ENCODE assay signal across 8 cellular contexts in the genomic region with DNA sequence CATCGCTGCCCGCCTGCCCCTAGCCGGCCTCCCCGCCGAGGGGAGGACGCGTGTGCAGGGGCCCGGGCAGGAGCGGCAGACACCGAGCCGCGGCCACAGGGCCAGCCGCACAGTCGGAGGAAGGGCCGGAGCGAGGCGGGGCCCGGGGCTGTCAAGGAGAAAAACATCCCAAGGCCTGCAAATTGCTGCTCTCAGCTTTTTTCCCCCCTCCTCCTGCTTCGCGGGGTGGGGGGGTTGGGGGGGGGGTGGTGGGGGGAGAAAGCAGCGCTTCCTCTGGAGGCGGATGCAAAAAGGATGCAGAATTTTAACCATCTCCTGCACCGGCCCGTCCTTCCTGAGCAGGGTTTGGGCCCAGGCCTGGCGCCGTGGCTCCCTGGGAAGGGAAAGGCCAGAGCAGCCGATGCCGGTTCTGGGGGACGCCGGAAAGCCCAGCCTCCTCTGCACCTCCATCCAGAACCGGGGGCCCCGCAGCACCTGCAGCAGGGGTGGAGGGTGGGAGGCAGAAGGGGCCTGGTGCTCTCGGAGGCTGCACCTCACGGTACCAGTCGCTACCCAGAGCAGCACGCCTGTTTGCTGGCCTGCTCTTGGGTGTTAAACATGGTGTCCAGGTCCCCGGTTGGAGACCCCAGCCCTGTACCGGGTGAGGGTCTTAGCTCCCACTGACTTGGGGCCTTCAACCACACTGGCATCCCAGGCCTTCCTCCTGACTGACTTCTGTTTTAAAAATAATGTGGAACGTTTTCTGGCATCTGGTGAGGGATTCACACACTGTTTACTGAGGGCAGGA.
A peak's percentile ranks its signal among the peaks of the same experiment; 100 is the strongest.
DNase-seq lines count a peak whose midpoint lies in the region; ATAC-seq and TF ChIP-seq lines count a peak whose summit lies in the region.

No MANE protein-coding gene starts in this region.

- peak overlapping the region; percentile 89 to 95 (median 92) for H3K4me3 Mint-ChIP-seq in naive B cell

- H3K36me3 Mint-ChIP-seq in naive B cell = no peaks in the 10 kb centered on the region

- no peak for TF ChIP-seq RAD21 in Ishikawa (IDR thresholded peaks at IDR 0.05; ENCODE audit: low read depth)

- H3K4me3 ChIP-seq in esophagus squamous epithelium = peak overlapping the region; percentile 48 to 84 (median 62)
- peak overlapping the region; percentile 76 for H3K4me3 ChIP-seq in urinary bladder (ENCODE audit: low read depth, low read length)

- no peak for TF ChIP-seq EP300 in Ishikawa (IDR thresholded peaks at IDR 0.05; ENCODE audit: borderline replicate concordance)

- peak in 2 of 4 donors; percentile 50 to 61 for TF ChIP-seq POLR2A in esophagus squamous epithelium (IDR thresholded peaks at IDR 0.05)

- no peaks in the 10 kb centered on the region for H3K9me3 ChIP-seq in esophagus squamous epithelium

- peak overlapping the region; percentile 88 to 98 (median 96) for H3K27ac Mint-ChIP-seq in naive B cell

- peak; percentile 63 for DNase-seq in DMS53 (lab: John Stamatoyannopoulos, UW)
- DNase-seq in activated CD8-positive, alpha-beta memory T cell treated with anti-CD3 and anti-CD28 coated beads, Interleukin-2, amount 50 U/mL, for 48 hours = peak; percentile 72
- DNase-seq in esophagus squamous epithelium (lab: John Stamatoyannopoulos, UW) = no peak
- DNase-seq in naive B cell = no peak
- DNase-seq in SW480 (ENCODE audit: low spot score) = no peak

- H3K27ac ChIP-seq in esophagus squamous epithelium (peak overlapping the region; percentile 97 to 100 (median 99)), urinary bladder (ENCODE audit: low read depth) (peak overlapping the region; percentile 98)

- no peaks in the 10 kb centered on the region for H3K27me3 Mint-ChIP-seq in naive B cell

- H3K36me3 ChIP-seq in esophagus squamous epithelium (peaks cover 0 to 5% (median 0%) of the 10 kb centered on the region in 3 donors), urinary bladder (ENCODE audit: insufficient read depth) (no peaks in the 10 kb centered on the region)

- no peaks in the 10 kb centered on the region for H3K27me3 ChIP-seq in esophagus squamous epithelium

- no peak for TF ChIP-seq CTCF in esophagus squamous epithelium (IDR thresholded peaks at IDR 0.05)

- H3K9me3 Mint-ChIP-seq in naive B cell = no peaks in the 10 kb centered on the region

- intact Hi-C loops in esophagus squamous epithelium (cut with DNase I) = no loop called here

- ATAC-seq in naive B cell (ENCODE audit: low read depth in 2 of 2) (peak; percentile 16 to 29), GM19324 (IDR thresholded peaks at IDR 0.05; ENCODE audit: low FRiP score, unreplicated experiment) (no peak)

- H3K4me1 ChIP-seq in esophagus squamous epithelium (peaks cover 77 to 97% (median 83%) of the 10 kb centered on the region in 3 donors), urinary bladder (ENCODE audit: insufficient read depth) (no peaks in the 10 kb centered on the region)

- 0% methylated on average over 2 of the region's 39 CpGs; no CpG with 5 or more reads in 1 of the 2 donors for WGBS in esophagus squamous epithelium, 2 donors
- 7% methylated on average over 37 of the region's 39 CpGs for WGBS in urinary bladder

- H3K4me1 Mint-ChIP-seq in naive B cell = peaks cover 20 to 72% (median 43%) of the 10 kb centered on the region in 3 donors

TF ChIP-seq in Ishikawa, 13 proteins besides CTCF, POLR2A, EP300 and RAD21:
- TF ChIP-seq, protein P1, sequence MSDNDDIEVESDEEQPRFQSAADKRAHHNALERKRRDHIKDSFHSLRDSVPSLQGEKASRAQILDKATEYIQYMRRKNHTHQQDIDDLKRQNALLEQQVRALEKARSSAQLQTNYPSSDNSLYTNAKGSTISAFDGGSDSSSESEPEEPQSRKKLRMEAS (IDR thresholded peaks at IDR 0.05) = 0 out of 2 replicates have a peak, but pooled peaks have one; percentile 20
- TF ChIP-seq TEAD4 (IDR thresholded peaks at IDR 0.05) (no peak), EGR1 (IDR thresholded peaks at IDR 0.05) (no peak), YY1 (IDR thresholded peaks at IDR 0.05; ENCODE audit: low read depth) (0 out of 2 replicates have a peak, but pooled peaks have one; percentile 9), TCF12 (IDR thresholded peaks at IDR 0.05; ENCODE audit: low read depth) (peak; percentile 54), CEBPB (IDR thresholded peaks at IDR 0.05) (no peak), CREB1 (IDR thresholded peaks at IDR 0.05; ENCODE audit: low read depth) (no peak), NFIC (IDR thresholded peaks at IDR 0.05) (no peak), FOXM1 (IDR thresholded peaks at IDR 0.05; ENCODE audit: borderline replicate concordance, low read depth) (no peak), TAF1 (IDR thresholded peaks at IDR 0.05; ENCODE audit: low read depth) (no peak), ZBTB7A (IDR thresholded peaks at IDR 0.05; ENCODE audit: low read depth) (peak; percentile 89)
- TF ChIP-seq, protein P2, sequence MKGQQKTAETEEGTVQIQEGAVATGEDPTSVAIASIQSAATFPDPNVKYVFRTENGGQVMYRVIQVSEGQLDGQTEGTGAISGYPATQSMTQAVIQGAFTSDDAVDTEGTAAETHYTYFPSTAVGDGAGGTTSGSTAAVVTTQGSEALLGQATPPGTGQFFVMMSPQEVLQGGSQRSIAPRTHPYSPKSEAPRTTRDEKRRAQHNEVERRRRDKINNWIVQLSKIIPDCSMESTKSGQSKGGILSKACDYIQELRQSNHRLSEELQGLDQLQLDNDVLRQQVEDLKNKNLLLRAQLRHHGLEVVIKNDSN (IDR thresholded peaks at IDR 0.05) = no peak
- TF ChIP-seq, protein P3, sequence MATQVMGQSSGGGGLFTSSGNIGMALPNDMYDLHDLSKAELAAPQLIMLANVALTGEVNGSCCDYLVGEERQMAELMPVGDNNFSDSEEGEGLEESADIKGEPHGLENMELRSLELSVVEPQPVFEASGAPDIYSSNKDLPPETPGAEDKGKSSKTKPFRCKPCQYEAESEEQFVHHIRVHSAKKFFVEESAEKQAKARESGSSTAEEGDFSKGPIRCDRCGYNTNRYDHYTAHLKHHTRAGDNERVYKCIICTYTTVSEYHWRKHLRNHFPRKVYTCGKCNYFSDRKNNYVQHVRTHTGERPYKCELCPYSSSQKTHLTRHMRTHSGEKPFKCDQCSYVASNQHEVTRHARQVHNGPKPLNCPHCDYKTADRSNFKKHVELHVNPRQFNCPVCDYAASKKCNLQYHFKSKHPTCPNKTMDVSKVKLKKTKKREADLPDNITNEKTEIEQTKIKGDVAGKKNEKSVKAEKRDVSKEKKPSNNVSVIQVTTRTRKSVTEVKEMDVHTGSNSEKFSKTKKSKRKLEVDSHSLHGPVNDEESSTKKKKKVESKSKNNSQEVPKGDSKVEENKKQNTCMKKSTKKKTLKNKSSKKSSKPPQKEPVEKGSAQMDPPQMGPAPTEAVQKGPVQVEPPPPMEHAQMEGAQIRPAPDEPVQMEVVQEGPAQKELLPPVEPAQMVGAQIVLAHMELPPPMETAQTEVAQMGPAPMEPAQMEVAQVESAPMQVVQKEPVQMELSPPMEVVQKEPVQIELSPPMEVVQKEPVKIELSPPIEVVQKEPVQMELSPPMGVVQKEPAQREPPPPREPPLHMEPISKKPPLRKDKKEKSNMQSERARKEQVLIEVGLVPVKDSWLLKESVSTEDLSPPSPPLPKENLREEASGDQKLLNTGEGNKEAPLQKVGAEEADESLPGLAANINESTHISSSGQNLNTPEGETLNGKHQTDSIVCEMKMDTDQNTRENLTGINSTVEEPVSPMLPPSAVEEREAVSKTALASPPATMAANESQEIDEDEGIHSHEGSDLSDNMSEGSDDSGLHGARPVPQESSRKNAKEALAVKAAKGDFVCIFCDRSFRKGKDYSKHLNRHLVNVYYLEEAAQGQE (IDR thresholded peaks at IDR 0.05; ENCODE audit: low read depth) = no peak

Comparison
In these comparisons a context has a peak if more than half of its experiments do, and no peak if none do; other contexts are left out.
1. DNase-seq: peak in DMS53 (single experiment) and activated CD8-positive, alpha-beta memory T cell treated with anti-CD3 and anti-CD28 coated beads, Interleukin-2, amount 50 U/mL, for 48 hours (single experiment); none in esophagus squamous epithelium (single experiment), naive B cell (single experiment) and SW480 (single experiment).